Comparison of ENCODE assay signal across 11 cellular contexts in the genomic region with DNA sequence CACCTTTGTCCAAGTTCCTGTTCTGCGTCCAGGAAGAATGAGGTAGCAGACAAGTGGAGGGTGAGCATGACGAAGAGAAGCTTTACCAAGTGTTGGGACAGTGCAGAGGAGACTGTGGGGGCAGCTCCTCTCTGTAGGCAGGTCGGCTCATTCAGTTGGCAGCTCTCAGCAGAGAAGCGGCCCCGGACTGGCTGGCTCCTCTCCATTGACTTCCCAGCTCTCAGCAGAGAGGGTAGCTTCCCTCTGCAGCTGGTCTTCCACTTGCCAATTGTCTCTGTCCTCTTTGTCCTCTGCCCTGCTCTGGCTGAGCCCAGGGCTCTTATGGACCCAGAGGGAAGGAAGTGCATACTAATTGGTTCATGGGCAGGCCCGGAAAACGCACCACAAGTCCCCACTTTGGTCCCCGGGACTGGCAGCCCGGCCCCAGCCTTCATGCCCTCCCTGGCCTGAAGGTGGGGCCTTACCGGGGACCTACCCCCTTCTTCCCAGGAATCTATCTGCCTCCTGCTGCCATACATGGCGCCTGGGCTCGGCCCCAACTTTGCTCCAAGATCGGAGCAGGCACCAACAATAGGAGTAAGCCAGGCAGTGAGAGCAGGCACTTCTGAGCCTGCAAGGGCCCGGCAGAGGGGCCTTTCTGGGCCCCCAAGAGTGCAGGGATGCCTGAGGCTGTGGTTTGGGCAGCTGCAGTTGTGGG. TPM values are rescaled to one million over a fixed set of nuclear protein-coding genes. Genes with fewer than 3 reads are reported as not detected.
DNase-seq lines count a peak whose midpoint lies in the region; ATAC-seq, FAIRE-seq and TF ChIP-seq lines count a peak whose summit lies in the region.
"Had no signal": no experiment of that assay in that cellular context is flagged by ENCODE, and none has a peak within 500 bp of the region (broad histone marks: within the 10 kb centered on the region; RNA-seq: fewer than 3 reads in every experiment).

No MANE protein-coding gene starts in this region.

- no peak for FAIRE-seq in GM12891 (lab: Jason Lieb, UNC)

- H3K4me1 ChIP-seq in cardiac muscle cell (ENCODE audit: low read depth) = no peaks in the 10 kb centered on the region

- H3K27ac ChIP-seq in RWPE1 (peak overlapping the region; percentile 12), cardiac muscle cell (peak overlapping the region; percentile 48)

- no peak overlapping the region for H3K4me3 ChIP-seq in cardiac muscle cell
- H3K4me3 ChIP-seq: smooth muscle cell had no signal

- CTCF ChIA-PET in RWPE1 (lab: Yijun Ruan, JAX) = no interaction called here

- no peak for TF ChIP-seq POLR2A in GM12891 (IDR thresholded peaks at IDR 0.05; ENCODE audit: low read depth, low read length)

- TF ChIP-seq CTCF in RWPE1 (conservative IDR thresholded peaks at IDR 0.05; ENCODE audit: low read depth) (no peak), cardiac muscle cell (IDR thresholded peaks at IDR 0.05; ENCODE audit: low read depth, low read length) (no peak)

- no peaks in the 10 kb centered on the region for H3K27me3 ChIP-seq in cardiac muscle cell

- intact Hi-C loops in posterior vena cava (cut with DNase I) = no loop called here

- peak; percentile 5 for DNase-seq in GM12891 (ENCODE audit: insufficient read length, low spot score)
- no peak for DNase-seq in RWPE1 (ENCODE audit: low spot score)
- DNase-seq in cardiac muscle cell (ENCODE audit: low read depth in 1 of 2, low spot score in 1 of 2) = no peak
- DNase-seq in pons (ENCODE audit: low spot score) = peak; percentile 96
- no peak for DNase-seq in activated gamma-delta T cell (lab: John Stamatoyannopoulos, UW)
- no peak for DNase-seq in activated T-cell treated with anti-CD3 and anti-CD28 coated beads, Interleukin-2, amount 50 U/mL, for 48 hours
- DNase-seq in posterior vena cava (ENCODE audit: low spot score) = no peak
- DNase-seq: cortex of kidney, NCI-H146 had no signal

- POLR2A ChIA-PET in RWPE1 (lab: Yijun Ruan, JAX; ENCODE audit: low non-redundant PET) = no interaction called here

- no peak for ATAC-seq in HG03469 (IDR thresholded peaks at IDR 0.05; ENCODE audit: unreplicated experiment)

- H3K9me3 ChIP-seq in cardiac muscle cell (ENCODE audit: low read depth) = no peaks in the 10 kb centered on the region

- no peaks in the 10 kb centered on the region for H3K36me3 ChIP-seq in cardiac muscle cell

TF ChIP-seq in GM12891, 5 proteins besides CTCF, POLR2A, EP300 and RAD21:
- TF ChIP-seq POLR2AphosphoS5 (IDR thresholded peaks at IDR 0.05; ENCODE audit: low read depth, low read length) (no peak), POU2F2 (IDR thresholded peaks at IDR 0.05; ENCODE audit: low read depth, low read length) (no peak), TAF1 (IDR thresholded peaks at IDR 0.05; ENCODE audit: low read depth, low read length) (no peak), PAX5 (IDR thresholded peaks at IDR 0.05; ENCODE audit: insufficient read depth, low read length, severe bottlenecking) (no peak), SPI1 (IDR thresholded peaks at IDR 0.05; ENCODE audit: low read depth, low read length) (no peak)

RNA-seq across cellular contexts. Expression of a gene that starts 10.1 kb away (rescaled TPM):
- polyA plus RNA-seq in GM12891 (2012; ENCODE audit: low read depth, missing spikeins) = 21.6 TPM
- total RNA-seq in cardiac muscle cell = 32.9 and 67.2 TPM in 2 replicates
- polyA plus RNA-seq in cardiac muscle cell = 32.6 and 35.0 TPM in 2 replicates
- 10 to 100 TPM; 13.5 to 14.3 TPM for total RNA-seq in posterior vena cava

RNA-seq across cellular contexts. Expression of a gene that starts 27.6 kb away (rescaled TPM):
- polyA plus RNA-seq in GM12891 (2012; ENCODE audit: low read depth, missing spikeins) = 1.0 TPM
- total RNA-seq in cardiac muscle cell (13.0 and 17.0 TPM in 2 replicates), posterior vena cava (1 to 10 TPM in 1 of 2 donors, under 1 TPM in 1; 0.71 to 1.4 TPM)
- polyA plus RNA-seq in cardiac muscle cell = 12.1 and 14.5 TPM in 2 replicates

Comparison
In these comparisons a context has a peak if more than half of its experiments do, and no peak if none do; other contexts are left out.
1. DNase-seq: peak in GM12891 (single experiment) and pons (single experiment); none in RWPE1 (single experiment), cardiac muscle cell (0 of 2), activated gamma-delta T cell (single experiment), activated T-cell treated with anti-CD3 and anti-CD28 coated beads, Interleukin-2, amount 50 U/mL, for 48 hours (0 of 2) and posterior vena cava (single experiment).